35 cellular contexts compared by ENCODE assay signal in genomic region chr10:17396004-17396403, GRCh38. TPM values are rescaled to one million over a fixed set of nuclear protein-coding genes. Genes with fewer than 3 reads are reported as not detected.
"Had no signal": no experiment of that assay in that cellular context is flagged by ENCODE, and none has a peak within 500 bp of the region (broad histone marks: within the 10 kb centered on the region; RNA-seq: fewer than 3 reads in every experiment).

No MANE protein-coding gene starts in this region.

- H3K9ac ChIP-seq: KMS-11 had no signal

- H3K4me3 ChIP-seq: MG63 had no signal

- H3K27ac ChIP-seq: KMS-11 had no signal

- DNase-seq: Kasumi-1, KG1, MG63, MM.1S, MV-4-11, NCI-H1048, NCI-H1092, NCI-H1092 treated with DMSO at 0.1 percent for 48 hours, NCI-H1105, NCI-H1105 treated with DMSO at 0.1 percent for 48 hours, NCI-H1417, NCI-H1417 treated with DMSO at 0.1 percent for 48 hours, NCI-H1436, NCI-H1436 treated with DMSO at 0.1 percent for 48 hours, NCI-H146, NCI-H1694, NCI-H1694 treated with DMSO at 0.1 percent for 48 hours, NCI-H187, NCI-H187 treated with DMSO at 0.1 percent for 48 hours, NCI-H1930, NCI-H2029, NCI-H2029 treated with DMSO at 0.1 percent for 48 hours, NCI-H2081, NCI-H2081 treated with DMSO at 0.1 percent for 48 hours, NCI-H2107, NCI-H2171, NCI-H2171 treated with DMSO at 0.1 percent for 48 hours, NCI-H2227 treated with DMSO at 0.1 percent for 48 hours, NCI-H226, NCI-H345, NCI-H446, NCI-H446 treated with DMSO at 0.1 percent for 48 hours, NCI-H510A had no signal

- H3K36me3 ChIP-seq: MG63 had no signal

- H3K9me3 ChIP-seq: MG63 had no signal

- H3K4me2 ChIP-seq: KMS-11 had no signal

RNA-seq across cellular contexts. Expression of gene ST8SIA6, which starts 58.4 kb away (rescaled TPM):
- total RNA-seq: M059J had no signal
